27 cellular contexts compared by ENCODE assay signal in genomic region chr3:105254154-105254553, GRCh38.
"Had no signal": no experiment of that assay in that cellular context is flagged by ENCODE, and none has a peak within 500 bp of the region (broad histone marks: within the 10 kb centered on the region; RNA-seq: fewer than 3 reads in every experiment).

No MANE protein-coding gene starts in this region.

- H3K36me3 Mint-ChIP-seq: activated CD8-positive, alpha-beta memory T cell treated with anti-CD3 and anti-CD28 coated beads, Interleukin-2, amount 10 ng/mL, durations not matched to agents 7 days and 5 days; activated naive CD4-positive, alpha-beta T cell treated with anti-CD3 and anti-CD28 coated beads, Interleukin-2, amount 10 ng/mL, durations not matched to agents 7 days and 5 days; stimulated activated memory B cell treated with anti-CD40 and anti-IgM and Interleukin-4, amounts not matched to agents 10 μg/mL and 1 μg/mL and 100 μg/mL, for 72 hours had no signal

- H3K9me3 ChIP-seq: colonic mucosa, stomach, suprapubic skin, transverse colon, uterus had no signal

- H3K36me3 ChIP-seq: colonic mucosa, esophagus muscularis mucosa, sigmoid colon, stomach, suprapubic skin, transverse colon, uterus, WERI-Rb-1 had no signal

- H3K4me3 ChIP-seq: colonic mucosa, dorsolateral prefrontal cortex, esophagus muscularis mucosa, sigmoid colon, smooth muscle cell, stomach, suprapubic skin, transverse colon, uterus had no signal

- H3K27me3 Mint-ChIP-seq: activated CD4-positive, alpha-beta T cell treated with anti-CD3 and anti-CD28 coated beads, Interleukin-2, amount 10 ng/mL, durations not matched to agents 7 days and 5 days; activated CD8-positive, alpha-beta memory T cell treated with anti-CD3 and anti-CD28 coated beads, Interleukin-2, amount 10 ng/mL, durations not matched to agents 7 days and 5 days; activated CD8-positive, alpha-beta T cell treated with anti-CD3 and anti-CD28 coated beads for 36 hours; activated naive CD4-positive, alpha-beta T cell treated with anti-CD3 and anti-CD28 coated beads, Interleukin-2, amount 10 ng/mL, durations not matched to agents 7 days and 5 days; stimulated activated memory B cell treated with anti-CD40 and anti-IgM and Interleukin-4, amounts not matched to agents 10 μg/mL and 1 μg/mL and 100 μg/mL, for 72 hours had no signal

- FAIRE-seq: bronchial epithelial cell, frontal cortex, islet of Langerhans had no signal

- H3K27ac Mint-ChIP-seq: activated CD4-positive, alpha-beta T cell treated with anti-CD3 and anti-CD28 coated beads, Interleukin-2, amount 10 ng/mL, durations not matched to agents 7 days and 5 days; activated CD8-positive, alpha-beta memory T cell treated with anti-CD3 and anti-CD28 coated beads, Interleukin-2, amount 10 ng/mL, durations not matched to agents 7 days and 5 days; activated CD8-positive, alpha-beta T cell treated with anti-CD3 and anti-CD28 coated beads for 36 hours; activated naive CD4-positive, alpha-beta T cell treated with anti-CD3 and anti-CD28 coated beads, Interleukin-2, amount 10 ng/mL, durations not matched to agents 7 days and 5 days; stimulated activated memory B cell treated with anti-CD40 and anti-IgM and Interleukin-4, amounts not matched to agents 10 μg/mL and 1 μg/mL and 100 μg/mL, for 72 hours had no signal

- H3K9me3 Mint-ChIP-seq: activated CD4-positive, alpha-beta T cell treated with anti-CD3 and anti-CD28 coated beads, Interleukin-2, amount 10 ng/mL, durations not matched to agents 7 days and 5 days had no signal

- H3K4me1 Mint-ChIP-seq: activated CD4-positive, alpha-beta T cell treated with anti-CD3 and anti-CD28 coated beads, Interleukin-2, amount 10 ng/mL, durations not matched to agents 7 days and 5 days; activated CD8-positive, alpha-beta memory T cell treated with anti-CD3 and anti-CD28 coated beads, Interleukin-2, amount 10 ng/mL, durations not matched to agents 7 days and 5 days; activated naive CD4-positive, alpha-beta T cell treated with anti-CD3 and anti-CD28 coated beads, Interleukin-2, amount 10 ng/mL, durations not matched to agents 7 days and 5 days had no signal

- H3K27me3 ChIP-seq: colonic mucosa, dorsolateral prefrontal cortex, esophagus muscularis mucosa, sigmoid colon, stomach, suprapubic skin, transverse colon, uterus had no signal

- H3K27ac ChIP-seq: colonic mucosa, dorsolateral prefrontal cortex, esophagus muscularis mucosa, sigmoid colon, suprapubic skin, transverse colon, uterus, WERI-Rb-1 had no signal

- H3K4me3 Mint-ChIP-seq: activated CD4-positive, alpha-beta T cell treated with anti-CD3 and anti-CD28 coated beads, Interleukin-2, amount 10 ng/mL, durations not matched to agents 7 days and 5 days; activated CD8-positive, alpha-beta memory T cell treated with anti-CD3 and anti-CD28 coated beads, Interleukin-2, amount 10 ng/mL, durations not matched to agents 7 days and 5 days; activated CD8-positive, alpha-beta T cell treated with anti-CD3 and anti-CD28 coated beads for 36 hours; activated naive CD4-positive, alpha-beta T cell treated with anti-CD3 and anti-CD28 coated beads, Interleukin-2, amount 10 ng/mL, durations not matched to agents 7 days and 5 days; nephron; stimulated activated memory B cell treated with anti-CD40 and anti-IgM and Interleukin-4, amounts not matched to agents 10 μg/mL and 1 μg/mL and 100 μg/mL, for 72 hours had no signal

- ATAC-seq: activated CD8-positive, alpha-beta memory T cell treated with anti-CD3 and anti-CD28 coated beads, Interleukin-2, amount 10 ng/mL, durations not matched to agents 7 days and 5 days; activated CD8-positive, alpha-beta T cell treated with anti-CD3 and anti-CD28 coated beads for 36 hours; stimulated activated memory B cell treated with anti-CD40 and anti-IgM and Interleukin-4, amounts not matched to agents 10 μg/mL and 1 μg/mL and 100 μg/mL, for 72 hours had no signal

- DNase-seq: activated CD4-positive, alpha-beta T cell treated with anti-CD3 and anti-CD28 coated beads, Interleukin-2, amount 10 ng/mL, durations not matched to agents 7 days and 5 days; activated CD4-positive, CD25-positive, alpha-beta regulatory T cell treated with anti-CD3 and anti-CD28 coated beads, Interleukin-2, amount 50 U/mL, for 72 hours; activated CD8-positive, alpha-beta memory T cell treated with anti-CD3 and anti-CD28 coated beads, Interleukin-2, amount 10 ng/mL, durations not matched to agents 7 days and 5 days; activated CD8-positive, alpha-beta T cell treated with anti-CD3 and anti-CD28 coated beads for 36 hours; activated effector memory CD4-positive, alpha-beta T cell treated with anti-CD3 and anti-CD28 coated beads, Interleukin-2, amount 50 U/mL, for 16 hours; activated naive CD4-positive, alpha-beta T cell treated with anti-CD3 and anti-CD28 coated beads, Interleukin-2, amount 10 ng/mL, durations not matched to agents 7 days and 5 days; activated T-cell treated with anti-CD3 and anti-CD28 coated beads for 4 hours; amygdala; colonic mucosa; dorsolateral prefrontal cortex; head of caudate nucleus; occipital lobe; posterior cingulate gyrus; sigmoid colon; stimulated activated CD4-positive, alpha-beta T cell treated with anti-CD3 and anti-CD28 coated beads, Interleukin-15, amount 100 ng/mL, for 24 hours; stomach; transverse colon; uterus; WERI-Rb-1 had no signal

- H3K4me1 ChIP-seq: colonic mucosa, esophagus muscularis mucosa, sigmoid colon, suprapubic skin, transverse colon, uterus had no signal

- H3K4me2 ChIP-seq: smooth muscle cell had no signal
